ENCODE assay signal across 12 cellular contexts in genomic region chr9:32351845-32352244, GRCh38. TPM values are rescaled to one million over a fixed set of nuclear protein-coding genes. Genes with fewer than 3 reads are reported as not detected.
A peak's percentile ranks its signal among the peaks of the same experiment; 100 is the strongest.
DNase-seq lines count a peak whose midpoint lies in the region; ATAC-seq and TF ChIP-seq lines count a peak whose summit lies in the region.
"Had no signal": no experiment of that assay in that cellular context is flagged by ENCODE, and none has a peak within 500 bp of the region (broad histone marks: within the 10 kb centered on the region; RNA-seq: fewer than 3 reads in every experiment).

No MANE protein-coding gene starts in this region.

- H3K27me3 Mint-ChIP-seq in CD8-positive, alpha-beta memory T cell, result peaks cover 1 to 5% of the 10 kb centered on the region in 2 donors
- H3K27me3 Mint-ChIP-seq: activated CD4-positive, alpha-beta T cell treated with anti-CD3 and anti-CD28 coated beads for 36 hours; activated naive CD8-positive, alpha-beta T cell had no signal

- no peak overlapping the region for H3K27ac ChIP-seq in DND-41 (ENCODE audit: low read length)
- no peak overlapping the region for H3K27ac ChIP-seq in CD8-positive, alpha-beta memory T cell (ENCODE audit: low read depth, low read length)
- H3K27ac ChIP-seq in coronary artery, result no peak overlapping the region
- H3K27ac ChIP-seq: prostate gland had no signal

- H3K9me3 Mint-ChIP-seq in CD8-positive, alpha-beta memory T cell, result no peaks in the 10 kb centered on the region

- no peaks in the 10 kb centered on the region for H3K9me3 ChIP-seq in DND-41 (ENCODE audit: insufficient read depth, low read length, severe bottlenecking)
- no peaks in the 10 kb centered on the region for H3K9me3 ChIP-seq in CD8-positive, alpha-beta memory T cell (ENCODE audit: low read length)
- H3K9me3 ChIP-seq: prostate gland had no signal

- POLR2A ChIA-PET in CD8-positive, alpha-beta memory T cell (lab: Charles Lee), result no interaction called here

- peak overlapping the region; percentile 42; the same call in 1 of the 2 replicates for H3K4me2 ChIP-seq in DND-41 (ENCODE audit: insufficient read depth, low read length)

- CTCF ChIA-PET in CD8-positive, alpha-beta memory T cell (lab: Charles Lee), result no interaction called here

- peak; percentile 18 for DNase-seq in DND-41
- peak; percentile 1 for DNase-seq in HK-2 (ENCODE audit: unreplicated experiment)
- DNase-seq in kidney epithelial cell (ENCODE audit: low read depth), result no peak
- DNase-seq in CD8-positive, alpha-beta memory T cell, result no peak
- DNase-seq in lower leg skin (ENCODE audit: low spot score in 2 of 2), result no peak
- no peak for DNase-seq in coronary artery (ENCODE audit: low spot score)
- DNase-seq: activated CD4-positive, alpha-beta T cell treated with anti-CD3 and anti-CD28 coated beads for 36 hours; kidney had no signal

- no peaks in the 10 kb centered on the region for H3K4me1 Mint-ChIP-seq in CD8-positive, alpha-beta memory T cell
- H3K4me1 Mint-ChIP-seq: activated CD4-positive, alpha-beta T cell treated with anti-CD3 and anti-CD28 coated beads for 36 hours had no signal

- no peaks in the 10 kb centered on the region for H3K79me2 ChIP-seq in DND-41 (ENCODE audit: insufficient read depth, low read length)

- no peak overlapping the region for H3K9ac ChIP-seq in DND-41 (ENCODE audit: low read depth, low read length)

- no peaks in the 10 kb centered on the region for H4K20me1 ChIP-seq in DND-41 (ENCODE audit: insufficient read depth, low read length)

- H3K27me3 ChIP-seq in DND-41 (ENCODE audit: insufficient read depth, low read length, poor library complexity) (no peaks in the 10 kb centered on the region), kidney epithelial cell (ENCODE audit: control insufficient read depth, insufficient read depth, low read length) (no peaks in the 10 kb centered on the region)
- no peaks in the 10 kb centered on the region for H3K27me3 ChIP-seq in CD8-positive, alpha-beta memory T cell (ENCODE audit: insufficient read depth, low read length, poor library complexity, severe bottlenecking)

- H3K4me3 ChIP-seq in DND-41 (ENCODE audit: low read depth in 1 of 2, low read length in 2 of 2) (no peak overlapping the region; a peak in 1 of 4 replicates), kidney epithelial cell (ENCODE audit: low read depth, low read length) (no peak overlapping the region), lower leg skin (ENCODE audit: low read depth, poor library complexity, severe bottlenecking) (no peak overlapping the region), coronary artery (no peak overlapping the region)
- no peak overlapping the region for H3K4me3 ChIP-seq in CD8-positive, alpha-beta memory T cell (ENCODE audit: low read length)
- H3K4me3 ChIP-seq: prostate gland had no signal

- no peaks in the 10 kb centered on the region for H3K36me3 ChIP-seq in DND-41 (ENCODE audit: insufficient read depth, low read length)
- H3K36me3 ChIP-seq in kidney epithelial cell (ENCODE audit: control insufficient read depth, insufficient read depth, low read length), result no peaks in the 10 kb centered on the region
- no peaks in the 10 kb centered on the region for H3K36me3 ChIP-seq in CD8-positive, alpha-beta memory T cell (ENCODE audit: insufficient read depth, low read length)
- H3K36me3 ChIP-seq: prostate gland had no signal

- 70 to 86% methylated on average over 3 of the region's 3 CpGs for WGBS in lower leg skin, 2 donors

- no peaks in the 10 kb centered on the region for H3K4me1 ChIP-seq in DND-41 (ENCODE audit: insufficient read depth, low read length)
- H3K4me1 ChIP-seq in CD8-positive, alpha-beta memory T cell (ENCODE audit: insufficient read depth, low read length), result no peaks in the 10 kb centered on the region
- H3K4me1 ChIP-seq: prostate gland had no signal

- intact Hi-C loops in lower leg skin (cut with DNase I; ENCODE audit: low total_unique reads), result no loop called here

- no peak overlapping the region for H3K4me3 Mint-ChIP-seq in CD8-positive, alpha-beta memory T cell
- H3K4me3 Mint-ChIP-seq: activated CD4-positive, alpha-beta T cell treated with anti-CD3 and anti-CD28 coated beads for 36 hours; activated naive CD8-positive, alpha-beta T cell had no signal

- ATAC-seq in DND-41 (ENCODE audit: insufficient read depth, low read depth) (peak; percentile 60; the same call in 2 of the 3 replicates), SK-N-SH treated with all-trans-retinoic acid at 6 μM for 48 hours (peak; percentile 51; the same call in 1 of the 3 replicates), GM19324 (IDR thresholded peaks at IDR 0.05; ENCODE audit: low FRiP score, unreplicated experiment) (no peak)
- ATAC-seq: activated CD4-positive, alpha-beta T cell treated with anti-CD3 and anti-CD28 coated beads for 36 hours had no signal

- 0 out of 2 replicates have a peak overlapping the region, but pooled peaks have one; percentile 6 for H2AFZ ChIP-seq in DND-41 (ENCODE audit: low read depth, low read length)

- peak overlapping the region in 1 of 8 donors; percentile 4 for H3K27ac Mint-ChIP-seq in CD8-positive, alpha-beta memory T cell
- H3K27ac Mint-ChIP-seq: activated CD4-positive, alpha-beta T cell treated with anti-CD3 and anti-CD28 coated beads for 36 hours; activated naive CD8-positive, alpha-beta T cell had no signal

- no peaks in the 10 kb centered on the region for H3K36me3 Mint-ChIP-seq in CD8-positive, alpha-beta memory T cell
- H3K36me3 Mint-ChIP-seq: activated naive CD8-positive, alpha-beta T cell had no signal

- peak; percentile 52 for TF ChIP-seq CTCF in DND-41 (IDR thresholded peaks at IDR 0.05; ENCODE audit: borderline replicate concordance, extremely low read depth, low read length, poor library complexity, severe bottlenecking)
- TF ChIP-seq CTCF in kidney epithelial cell (IDR thresholded peaks at IDR 0.05; ENCODE audit: insufficient read depth, low read length, poor library complexity, severe bottlenecking), result peak; percentile 15
- TF ChIP-seq CTCF in lower leg skin (IDR thresholded peaks at IDR 0.05), result no peak
- no peak for TF ChIP-seq CTCF in coronary artery (IDR thresholded peaks at IDR 0.05)

- no peak for TF ChIP-seq POLR2A in lower leg skin (IDR thresholded peaks at IDR 0.05)

TF ChIP-seq in SK-N-SH treated with all-trans-retinoic acid at 6 μM for 48 hours, 23 proteins besides CTCF, POLR2A, EP300 and RAD21:
- TF ChIP-seq BACH2 (CRISPR knock-in tag; IDR thresholded peaks at IDR 0.05; ENCODE audit: borderline replicate concordance), result no peak
- no peak for TF ChIP-seq PATZ1 (CRISPR knock-in tag; IDR thresholded peaks at IDR 0.05; ENCODE audit: borderline replicate concordance)

RNA-seq across cellular contexts. Expression of gene ACO1, which starts 32.6 kb away (rescaled TPM):
- total RNA-seq in kidney epithelial cell, result 30.9 and 39.1 TPM in 2 replicates
- 10 to 100 TPM; 13.5 to 13.6 TPM for total RNA-seq in CD8-positive, alpha-beta memory T cell
- polyA plus RNA-seq in CD8-positive, alpha-beta memory T cell, result 11.0 TPM
- 10 to 100 TPM in 3 of 4 donors, 1 to 10 TPM in 1; 9.7 to 23.7 (median 15.5) TPM for total RNA-seq in lower leg skin

Comparison
In these comparisons a context has a peak if more than half of its experiments do, and no peak if none do; other contexts are left out.
1. DNase-seq: peak in DND-41 (single experiment) and HK-2 (single experiment); none in kidney epithelial cell (single experiment), CD8-positive, alpha-beta memory T cell (0 of 5), lower leg skin (0 of 2) and coronary artery (single experiment).
2. CTCF ChIP-seq: peak in DND-41 (single experiment) and kidney epithelial cell (single experiment); none in lower leg skin (0 of 3) and coronary artery (single experiment).